Comparison of ENCODE assay signal across 8 cellular contexts in the genomic region with DNA sequence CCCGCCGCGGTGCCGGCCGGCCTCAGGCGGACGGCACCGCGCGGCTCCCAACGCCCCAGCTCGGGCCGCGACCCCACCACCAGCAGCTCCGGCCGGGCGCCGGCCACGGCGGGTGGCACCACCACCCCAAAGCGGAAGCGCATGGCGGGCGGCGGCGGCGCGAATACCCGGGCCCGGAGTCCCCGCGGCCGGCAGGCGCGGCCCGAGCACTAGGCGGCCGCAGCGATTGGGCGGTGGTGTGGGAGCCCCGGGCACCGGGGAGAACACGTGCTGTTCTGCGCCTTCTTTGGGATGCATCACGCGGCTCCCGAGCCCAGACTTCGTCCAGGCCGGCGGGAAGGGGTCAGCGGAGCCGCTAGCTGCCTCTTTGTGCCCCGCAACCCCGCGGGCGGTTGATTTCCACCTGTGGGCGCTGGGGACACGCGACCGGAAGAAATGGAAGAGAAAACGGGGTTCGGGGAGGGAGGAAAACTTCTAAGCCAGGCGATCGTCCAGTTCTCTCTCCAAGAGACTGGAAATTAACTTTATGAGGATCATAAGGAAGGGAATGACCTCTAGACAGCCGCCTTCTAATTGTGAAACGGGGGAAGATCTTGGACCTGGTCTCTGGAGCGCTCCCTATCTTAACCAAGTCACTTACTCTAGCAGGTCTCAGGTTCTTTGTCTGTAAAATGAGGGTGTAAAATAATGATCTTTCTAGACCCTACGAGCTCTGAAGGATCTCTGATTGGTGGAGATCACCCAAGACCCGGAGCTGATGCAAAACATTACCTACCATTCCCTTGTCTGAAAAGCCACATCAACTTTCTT. TPM values are rescaled to one million over a fixed set of nuclear protein-coding genes. Genes with fewer than 3 reads are reported as not detected.
DNase-seq lines count a peak whose midpoint lies in the region; ATAC-seq and TF ChIP-seq lines count a peak whose summit lies in the region.

A gene (minus strand): TSS at position 165 of the 810 bp plus-strand sequence. CDS start 22 bp downstream, at position 143.

- ATAC-seq in GM19025 (IDR thresholded peaks at IDR 0.05; ENCODE audit: low read depth, unreplicated experiment) (peak; percentile 57), HG03196 (IDR thresholded peaks at IDR 0.05; ENCODE audit: unreplicated experiment) (peak; percentile 71), lower lobe of right lung (peak; percentile 89 to 94)

- no peaks in the 10 kb centered on the region for H3K9me3 ChIP-seq in BE2C
- no peaks in the 10 kb centered on the region for H3K9me3 ChIP-seq in duodenal mucosa (ENCODE audit: control insufficient read depth in 1 of 2, low read length in 2 of 2)
- no peaks in the 10 kb centered on the region for H3K9me3 ChIP-seq in lower lobe of right lung

- H3K4me3 ChIP-seq in BE2C (ENCODE audit: low read depth, low read length) = peak within 1 kb of the TSS; percentile 70
- H3K4me3 ChIP-seq in duodenal mucosa (ENCODE audit: low read depth in 1 of 2, low read length in 2 of 2) = peak within 1 kb of the TSS; percentile 84 to 93
- H3K4me3 ChIP-seq in lower lobe of right lung = peak within 1 kb of the TSS; percentile 68

- no peak for TF ChIP-seq CTCF in BE2C (IDR thresholded peaks at IDR 0.05; ENCODE audit: low read depth, low read length)
- no peak for TF ChIP-seq CTCF in lower lobe of right lung (IDR thresholded peaks at IDR 0.05)

- H3K27me3 ChIP-seq in BE2C = no peaks in the 10 kb centered on the region
- H3K27me3 ChIP-seq in duodenal mucosa (ENCODE audit: control insufficient read depth in 1 of 2, insufficient read depth in 2 of 2, low read length in 2 of 2) = no peaks in the 10 kb centered on the region
- H3K27me3 ChIP-seq in lower lobe of right lung (ENCODE audit: low read depth) = no peaks in the 10 kb centered on the region

- intact Hi-C loops in lower lobe of right lung (cut with DNase I) = no loop called here

- H3K9ac ChIP-seq in duodenal mucosa (ENCODE audit: low read depth in 1 of 2, low read length in 2 of 2) = peak within 1 kb of the TSS; percentile 84 to 86

- peak within 1 kb of the TSS; percentile 93 for H3K27ac ChIP-seq in duodenal mucosa (ENCODE audit: low read depth, low read length)
- H3K27ac ChIP-seq in lower lobe of right lung = peak within 1 kb of the TSS; percentile 95

- DNase-seq in BE2C (peak; percentile 91), NCI-H524 treated with DMSO at 0.1 percent for 48 hours (lab: John Stamatoyannopoulos, UW) (peak; percentile 3), lower lobe of right lung (peak; percentile 92)
- peak; percentile 32 to 37 for DNase-seq in activated CD4-positive, alpha-beta T cell treated with anti-CD3 and anti-CD28 coated beads, Interleukin-2, amount 50 U/mL, for 4 hours
- DNase-seq in stimulated activated CD4-positive, alpha-beta T cell treated with anti-CD3 and anti-CD28 coated beads, TNF-alpha, amount 100 ng/mL, for 4 hours (ENCODE audit: low read depth in 3 of 3) = peak; percentile 29 to 60 (median 47)

- H3K36me3 ChIP-seq in BE2C (no peaks in the 10 kb centered on the region), duodenal mucosa (ENCODE audit: control insufficient read depth in 1 of 2, insufficient read depth in 2 of 2, low read length in 2 of 2) (no peaks in the 10 kb centered on the region), lower lobe of right lung (no peaks in the 10 kb centered on the region)

- no peaks in the 10 kb centered on the region; the same call in none of the 2 replicates for H3K4me1 ChIP-seq in BE2C
- H3K4me1 ChIP-seq in duodenal mucosa (ENCODE audit: control insufficient read depth in 1 of 2, insufficient read depth in 2 of 2, low read length in 2 of 2) = peaks cover 10 to 12% of the 10 kb centered on the region in 2 donors
- peaks cover 19% of the 10 kb centered on the region for H3K4me1 ChIP-seq in lower lobe of right lung

RNA-seq across cellular contexts. Expression of the gene that starts here (rescaled TPM):
- polyA plus RNA-seq in BE2C (2012; ENCODE audit: insufficient read depth, insufficient read length, low read depth) = 5.3 TPM
- total RNA-seq in lower lobe of right lung = 10.6 TPM

Comparison
In these comparisons a context has a peak if more than half of its experiments do, and no peak if none do; other contexts are left out.
1. Peak in every context shown above with its lines: DNase-seq, ATAC-seq, H3K4me3 ChIP-seq and H3K27ac ChIP-seq.
2. DNase-seq: peak in every context shown above with its lines; median percentile 92 in lower lobe of right lung; 91 in BE2C; 47 in stimulated activated CD4-positive, alpha-beta T cell treated with anti-CD3 and anti-CD28 coated beads, TNF-alpha, amount 100 ng/mL, for 4 hours; 34 in activated CD4-positive, alpha-beta T cell treated with anti-CD3 and anti-CD28 coated beads, Interleukin-2, amount 50 U/mL, for 4 hours; 3 in NCI-H524 treated with DMSO at 0.1 percent for 48 hours.